ENCODE assay signal across 25 cellular contexts in genomic region chr5:168073311-168073710, GRCh38.
"Had no signal": no experiment of that assay in that cellular context is flagged by ENCODE, and none has a peak within 500 bp of the region (broad histone marks: within the 10 kb centered on the region; RNA-seq: fewer than 3 reads in every experiment).

No MANE protein-coding gene starts in this region.

- H3K9me3 ChIP-seq: body of pancreas, gastrocnemius medialis, sigmoid colon, vagina had no signal

- H3K27me3 Mint-ChIP-seq: activated CD8-positive, alpha-beta T cell treated with anti-CD3 and anti-CD28 coated beads for 36 hours had no signal

- H3K27me3 ChIP-seq: body of pancreas, dorsolateral prefrontal cortex, gastrocnemius medialis, sigmoid colon, spleen, vagina had no signal

- H3K36me3 Mint-ChIP-seq: activated naive CD8-positive, alpha-beta T cell treated with anti-CD3 and anti-CD28 coated beads, Interleukin-2, amount 10 ng/mL, durations not matched to agents 7 days and 5 days; natural killer cell treated with Interleukin-12 subunit alpha and Interleukin-12 subunit beta and Interleukin-15 and Interleukin-18, amount 100 ng/mL, for 72 hours had no signal

- H3K4me3 Mint-ChIP-seq: activated CD4-positive, alpha-beta T cell treated with anti-CD3 and anti-CD28 coated beads, Interleukin-2, amount 10 ng/mL, durations not matched to agents 24 days and 14 days; activated CD8-positive, alpha-beta T cell treated with anti-CD3 and anti-CD28 coated beads for 36 hours; activated naive CD8-positive, alpha-beta T cell treated with anti-CD3 and anti-CD28 coated beads, Interleukin-2, amount 10 ng/mL, durations not matched to agents 7 days and 5 days; activated T-cell treated with anti-CD3 and anti-CD28 coated beads, Interleukin-2, amount 50 U/mL, for 24 hours; mesothelial cell of epicardium; natural killer cell treated with Interleukin-12 subunit alpha and Interleukin-12 subunit beta and Interleukin-15 and Interleukin-18, amount 100 ng/mL, for 72 hours had no signal

- ATAC-seq: activated CD8-positive, alpha-beta T cell treated with anti-CD3 and anti-CD28 coated beads for 36 hours; body of pancreas; gastrocnemius medialis had no signal

- H3K36me3 ChIP-seq: gastrocnemius medialis, sigmoid colon, spleen, vagina had no signal

- H3K27ac Mint-ChIP-seq: activated CD4-positive, alpha-beta T cell treated with anti-CD3 and anti-CD28 coated beads, Interleukin-2, amount 10 ng/mL, durations not matched to agents 24 days and 14 days; activated CD8-positive, alpha-beta T cell treated with anti-CD3 and anti-CD28 coated beads for 36 hours; activated naive CD8-positive, alpha-beta T cell treated with anti-CD3 and anti-CD28 coated beads, Interleukin-2, amount 10 ng/mL, durations not matched to agents 7 days and 5 days; activated T-cell treated with anti-CD3 and anti-CD28 coated beads, Interleukin-2, amount 50 U/mL, for 24 hours; activated T-helper 2 cell treated with anti-CD3 and anti-CD28 coated beads, Interferon-gamma antibody, Interleukin-2, Interleukin-4, amounts not matched to agents 10 μg/mL and 5 μg/mL and 100 μg/mL, durations not matched to agents 14 hours and 24 hours and 36 hours; natural killer cell treated with Interleukin-12 subunit alpha and Interleukin-12 subunit beta and Interleukin-15 and Interleukin-18, amount 100 ng/mL, for 72 hours had no signal

- H3K4me3 ChIP-seq: body of pancreas, dorsolateral prefrontal cortex, gastrocnemius medialis, lung, sigmoid colon, spleen, vagina had no signal

- DNase-seq: activated CD4-positive, alpha-beta T cell treated with anti-CD3 and anti-CD28 coated beads, Interleukin-2, amount 10 ng/mL, durations not matched to agents 24 days and 14 days; activated CD8-positive, alpha-beta T cell treated with anti-CD3 and anti-CD28 coated beads for 36 hours; activated naive CD4-positive, alpha-beta T cell treated with Interleukin-2 at 50 U/mL for 16 hours; activated naive CD8-positive, alpha-beta T cell treated with anti-CD3 and anti-CD28 coated beads, Interleukin-2, amount 10 ng/mL, durations not matched to agents 7 days and 5 days; activated T-cell treated with anti-CD3 and anti-CD28 coated beads, Interleukin-2, amount 50 U/mL, for 24 hours; amygdala; body of pancreas; caudate nucleus; dorsolateral prefrontal cortex; erythroblast; gastrocnemius medialis; head of caudate nucleus; nucleus accumbens; sigmoid colon; spleen; stimulated activated CD4-positive, alpha-beta T cell treated with anti-CD3 and anti-CD28 coated beads, Interleukin-4, amount 100 ng/mL, for 4 hours; stimulated activated naive CD4-positive, alpha-beta T cell; substantia nigra; T1000; trophoblast cell had no signal

- H3K27ac ChIP-seq: body of pancreas, dorsolateral prefrontal cortex, gastrocnemius medialis, sigmoid colon, spleen, vagina had no signal

- H3K9me3 Mint-ChIP-seq: activated CD4-positive, alpha-beta T cell treated with anti-CD3 and anti-CD28 coated beads, Interleukin-2, amount 10 ng/mL, durations not matched to agents 24 days and 14 days; activated CD8-positive, alpha-beta T cell treated with anti-CD3 and anti-CD28 coated beads for 36 hours; activated naive CD8-positive, alpha-beta T cell treated with anti-CD3 and anti-CD28 coated beads, Interleukin-2, amount 10 ng/mL, durations not matched to agents 7 days and 5 days; activated T-cell treated with anti-CD3 and anti-CD28 coated beads, Interleukin-2, amount 50 U/mL, for 24 hours; activated T-helper 2 cell treated with anti-CD3 and anti-CD28 coated beads, Interferon-gamma antibody, Interleukin-2, Interleukin-4, amounts not matched to agents 10 μg/mL and 5 μg/mL and 100 μg/mL, durations not matched to agents 14 hours and 24 hours and 36 hours; mesothelial cell of epicardium; natural killer cell treated with Interleukin-12 subunit alpha and Interleukin-12 subunit beta and Interleukin-15 and Interleukin-18, amount 100 ng/mL, for 72 hours had no signal

- H3K4me1 ChIP-seq: body of pancreas, gastrocnemius medialis, spleen, vagina had no signal
